8 cellular contexts compared by ENCODE assay signal in the genomic region with DNA sequence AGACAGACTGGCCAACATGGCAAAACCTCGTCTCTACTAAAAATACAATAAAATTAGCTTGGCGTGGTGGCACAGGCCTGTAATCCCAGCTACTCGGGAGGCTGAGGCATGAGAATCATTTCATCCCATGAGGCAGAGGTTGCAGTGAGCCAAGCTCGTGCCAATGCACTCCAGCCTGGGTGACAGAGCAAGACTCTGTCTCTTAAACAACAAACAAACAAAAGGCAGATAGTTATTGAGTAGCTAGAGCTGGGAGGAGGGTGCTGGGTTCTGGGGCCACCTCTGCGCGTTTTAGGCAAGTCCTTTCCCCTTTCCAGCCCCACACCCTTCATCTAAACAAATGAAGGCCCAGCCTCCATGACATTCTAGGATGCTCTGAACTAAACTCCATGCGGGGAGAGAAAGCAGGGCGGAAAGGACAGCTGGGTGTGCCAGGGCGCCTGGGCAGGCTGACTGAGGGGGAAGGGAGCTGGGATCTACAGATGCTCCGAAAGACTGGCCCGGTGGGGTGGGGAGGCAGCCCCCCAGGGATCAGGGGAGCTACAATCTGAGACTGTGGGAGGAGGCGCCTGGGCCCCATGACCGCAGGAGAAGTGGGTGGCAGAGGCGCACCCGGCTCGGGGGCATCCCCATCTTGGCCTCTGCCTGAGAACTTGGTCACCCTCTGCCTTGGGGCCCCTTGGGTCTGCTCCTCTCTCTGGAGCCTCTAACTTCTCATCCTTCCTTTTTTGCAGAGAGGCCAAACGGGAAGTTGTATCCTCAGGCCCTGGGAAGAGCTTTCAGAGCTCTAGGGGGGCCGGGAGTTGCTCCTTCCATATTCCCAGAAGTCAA. TPM values are rescaled to one million over a fixed set of nuclear protein-coding genes. Genes with fewer than 3 reads are reported as not detected.
DNase-seq lines count a peak whose midpoint lies in the region; ATAC-seq and TF ChIP-seq lines count a peak whose summit lies in the region.

No MANE protein-coding gene starts in this region.

- DNase-seq in stimulated activated naive CD4-positive, alpha-beta T cell treated with Interleukin-2 at 50 U/mL for 16 hours (lab: John Stamatoyannopoulos, UW): peak; percentile 78
- no peak for DNase-seq in stimulated activated naive CD4-positive, alpha-beta T cell (lab: John Stamatoyannopoulos, UW)
- DNase-seq in activated T-cell treated with anti-CD3 and anti-CD28 coated beads for 48 hours (ENCODE audit: low read depth): peak; percentile 67
- peak in 2 of 3 donors; percentile 31 to 62 for DNase-seq in mucosa of descending colon
- no peak for DNase-seq in DMS153 (lab: John Stamatoyannopoulos, UW)
- no peak for DNase-seq in DMS 273 (lab: John Stamatoyannopoulos, UW; ENCODE audit: unreplicated experiment)

- H3K36me3 ChIP-seq in mucosa of descending colon (ENCODE audit: low read depth) (no peaks in the 10 kb centered on the region), urinary bladder (ENCODE audit: insufficient read depth) (no peaks in the 10 kb centered on the region)

- H3K9me3 ChIP-seq in mucosa of descending colon: no peaks in the 10 kb centered on the region

- 61% methylated on average over 18 of the region's 18 CpGs for WGBS in urinary bladder

- no peak overlapping the region for H3K27ac ChIP-seq in urinary bladder (ENCODE audit: low read depth)

- intact Hi-C loops in mucosa of descending colon (cut with DNase I, micrococcal nuclease): no loop called here

- ATAC-seq in mucosa of descending colon (peak; percentile 48), HG03196 (IDR thresholded peaks at IDR 0.05; ENCODE audit: unreplicated experiment) (no peak)

- TF ChIP-seq CTCF in mucosa of descending colon (IDR thresholded peaks at IDR 0.05): no peak

- no peaks in the 10 kb centered on the region for H3K4me1 ChIP-seq in mucosa of descending colon (ENCODE audit: low read depth)
- H3K4me1 ChIP-seq in urinary bladder (ENCODE audit: insufficient read depth): no peaks in the 10 kb centered on the region

- no peak overlapping the region for H3K4me3 ChIP-seq in mucosa of descending colon
- H3K4me3 ChIP-seq in urinary bladder (ENCODE audit: low read depth, low read length): peak overlapping the region; percentile 16

RNA-seq across cellular contexts. Expression of gene ITGAL, which starts 0.9 kb away (rescaled TPM):
- total RNA-seq in mucosa of descending colon (10 to 100 TPM in 1 of 3 donors, 1 to 10 TPM in 2; 8.1 to 14.8 (median 8.5) TPM), urinary bladder (4.1 TPM)
- 1.8 TPM for polyA plus RNA-seq in urinary bladder

RNA-seq across cellular contexts. Expression of gene SEPHS2, which starts 27.8 kb away (rescaled TPM):
- total RNA-seq in mucosa of descending colon (100 to 1,000 TPM; 107 to 185 (median 142) TPM), urinary bladder (7.1 TPM)
- polyA plus RNA-seq in urinary bladder: 45.8 TPM

RNA-seq across cellular contexts. Expression of gene DCTPP1, which starts 43.6 kb away (rescaled TPM):
- total RNA-seq in mucosa of descending colon (10 to 100 TPM; 43.7 to 95.8 (median 89.1) TPM), urinary bladder (8.0 TPM)
- 36.7 TPM for polyA plus RNA-seq in urinary bladder

RNA-seq across cellular contexts. Expression of gene ZNF768, which starts 52.9 kb away (rescaled TPM):
- total RNA-seq in mucosa of descending colon (10 to 100 TPM; 53.9 to 70.1 (median 65.9) TPM), urinary bladder (17.7 TPM)
- polyA plus RNA-seq in urinary bladder: 50.6 TPM

Comparison
In these comparisons a context has a peak if more than half of its experiments do, and no peak if none do; other contexts are left out.
1. DNase-seq: peak in stimulated activated naive CD4-positive, alpha-beta T cell treated with Interleukin-2 at 50 U/mL for 16 hours (single experiment), activated T-cell treated with anti-CD3 and anti-CD28 coated beads for 48 hours (single experiment) and mucosa of descending colon (2 of 3); none in stimulated activated naive CD4-positive, alpha-beta T cell (0 of 6), DMS153 (single experiment) and DMS 273 (single experiment).
2. RNA of gene SEPHS2, which starts 27.8 kb away (total RNA-seq): 107 to 185 TPM in mucosa of descending colon; 7.1 TPM in urinary bladder (single experiment); every median in the first group is over 10 times any median in the second.